In the genomic region with DNA sequence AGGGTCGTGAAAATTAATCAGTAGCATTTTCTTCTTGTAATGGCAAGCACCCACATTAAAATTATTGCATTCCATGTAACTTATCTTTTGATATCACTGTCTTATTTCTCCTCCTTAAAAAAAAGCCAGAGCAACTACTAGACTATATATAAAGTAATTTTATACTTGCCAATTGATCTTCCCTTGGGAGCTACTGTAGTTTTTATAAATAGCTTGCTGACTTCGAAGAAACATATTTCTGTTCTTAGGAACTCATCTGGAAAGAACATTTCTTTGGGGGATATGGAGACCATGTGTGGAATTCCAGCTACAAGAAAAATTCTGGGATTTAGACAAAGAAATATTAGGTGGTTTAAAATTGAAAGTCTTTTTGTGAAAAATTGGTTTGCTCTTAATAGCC, we compare ENCODE assay signal across 18 cellular contexts.
"Had no signal": no experiment of that assay in that cellular context is flagged by ENCODE, and none has a peak within 500 bp of the region (broad histone marks: within the 10 kb centered on the region; RNA-seq: fewer than 3 reads in every experiment).

No MANE protein-coding gene starts in this region.

- H3K27ac ChIP-seq: heart left ventricle, psoas muscle, right lobe of liver, skin epidermis, suprapubic skin, thyroid gland had no signal

- H3K9me3 ChIP-seq: heart left ventricle, psoas muscle, right lobe of liver, suprapubic skin, thyroid gland had no signal

- H3K4me1 ChIP-seq: heart left ventricle, psoas muscle, right lobe of liver, suprapubic skin, thyroid gland had no signal

- H3K36me3 ChIP-seq: heart left ventricle, right lobe of liver, suprapubic skin, thyroid gland had no signal

- H3K4me3 ChIP-seq: heart left ventricle, lung, psoas muscle, right lobe of liver, skin epidermis, suprapubic skin, thyroid gland had no signal

- H3K27me3 ChIP-seq: heart left ventricle, right lobe of liver, suprapubic skin, thyroid gland had no signal

- DNase-seq: effector memory CD4-positive, alpha-beta T cell; heart left ventricle; hippocampal formation; left colon; left ventricle myocardium superior; mesendoderm; naive thymus-derived CD4-positive, alpha-beta T cell; nephron progenitor cell; psoas muscle; retina; right lobe of liver; stimulated activated CD4-positive, alpha-beta T cell treated with anti-CD3 and anti-CD28 coated beads, Interleukin-2, amount 100 ng/mL, for 24 hours; stimulated activated CD4-positive, alpha-beta T cell treated with anti-CD3 and anti-CD28 coated beads, Interleukin-4, amount 100 ng/mL, for 4 hours; stimulated activated naive CD4-positive, alpha-beta T cell; thyroid gland had no signal
